Comparison of ENCODE assay signal across 8 cellular contexts in the genomic region with DNA sequence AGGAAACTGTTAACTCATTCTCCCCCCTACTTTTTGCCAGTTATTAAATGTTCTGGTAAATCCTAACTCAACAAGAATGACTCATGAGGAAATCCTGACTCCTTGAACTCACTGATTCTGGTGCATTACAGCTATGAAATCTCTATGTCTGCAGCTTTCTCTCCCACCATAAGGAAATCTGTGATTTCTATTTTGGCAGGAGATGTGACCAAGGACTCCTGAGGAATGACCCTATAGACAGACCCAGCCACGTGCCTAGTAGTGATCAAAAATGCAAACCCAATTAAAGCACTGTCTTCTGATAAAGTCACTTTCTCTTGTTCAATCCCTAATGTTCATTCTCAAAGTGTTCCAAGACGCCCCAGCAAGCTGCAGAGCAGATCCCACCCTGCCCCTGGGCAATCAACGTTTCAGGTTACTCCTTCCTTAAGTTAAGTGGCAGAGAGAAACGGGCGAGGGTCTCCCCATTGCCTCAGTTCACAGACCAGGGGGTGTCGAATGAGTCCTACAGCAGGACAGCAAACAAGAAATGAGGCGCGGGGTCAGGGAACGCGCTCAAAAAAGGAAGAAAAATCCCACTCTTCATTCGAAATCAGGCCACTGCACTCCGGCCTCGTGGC. TPM values are rescaled to one million over a fixed set of nuclear protein-coding genes. Genes with fewer than 3 reads are reported as not detected.
A peak's percentile ranks its signal among the peaks of the same experiment; 100 is the strongest.
DNase-seq lines count a peak whose midpoint lies in the region; ATAC-seq and TF ChIP-seq lines count a peak whose summit lies in the region.

No MANE protein-coding gene starts in this region.

- no peak overlapping the region for H3K27ac Mint-ChIP-seq in activated naive CD4-positive, alpha-beta T cell treated with anti-CD3 and anti-CD28 coated beads for 36 hours
- peak overlapping the region; percentile 77 for H3K27ac Mint-ChIP-seq in endodermal cell
- peak overlapping the region; percentile 75 to 97 (median 93) for H3K27ac Mint-ChIP-seq in naive thymus-derived CD4-positive, alpha-beta T cell

- H3K4me1 ChIP-seq in SJCRH30 (no peaks in the 10 kb centered on the region), endodermal cell (ENCODE audit: control insufficient read depth, insufficient read depth, low read length) (peaks cover 6% of the 10 kb centered on the region)
- peaks cover 0 to 27% of the 10 kb centered on the region in 2 donors for H3K4me1 ChIP-seq in naive thymus-derived CD4-positive, alpha-beta T cell (ENCODE audit: control insufficient read depth in 2 of 2, insufficient read depth in 2 of 2, low read length in 2 of 2)

- H3K9me3 Mint-ChIP-seq in activated naive CD4-positive, alpha-beta T cell treated with anti-CD3 and anti-CD28 coated beads for 36 hours = no peaks in the 10 kb centered on the region
- H3K9me3 Mint-ChIP-seq in endodermal cell = no peaks in the 10 kb centered on the region
- H3K9me3 Mint-ChIP-seq in naive thymus-derived CD4-positive, alpha-beta T cell = peaks cover 0 to 5% (median 0%) of the 10 kb centered on the region in 11 donors

- 15 to 16% methylated on average over 7 to 13 of the region's 13 CpGs for WGBS in endodermal cell (ENCODE audit: insufficient coverage in 1 of 2, insufficient read length in 1 of 2), 2 experiments

- H3K27me3 Mint-ChIP-seq in activated naive CD4-positive, alpha-beta T cell treated with anti-CD3 and anti-CD28 coated beads for 36 hours (ENCODE audit: low read depth) = no peaks in the 10 kb centered on the region
- H3K27me3 Mint-ChIP-seq in endodermal cell (ENCODE audit: insufficient read depth) = peaks cover 15% of the 10 kb centered on the region
- peaks cover 0 to 12% (median 0%) of the 10 kb centered on the region in 5 donors for H3K27me3 Mint-ChIP-seq in naive thymus-derived CD4-positive, alpha-beta T cell

- H3K36me3 Mint-ChIP-seq in activated naive CD4-positive, alpha-beta T cell treated with anti-CD3 and anti-CD28 coated beads for 36 hours (ENCODE audit: low read depth) = peaks cover 5% of the 10 kb centered on the region
- H3K36me3 Mint-ChIP-seq in endodermal cell (ENCODE audit: low read depth) = peaks cover 4% of the 10 kb centered on the region
- H3K36me3 Mint-ChIP-seq in naive thymus-derived CD4-positive, alpha-beta T cell = no peaks in the 10 kb centered on the region

- H3K4me3 Mint-ChIP-seq in activated naive CD4-positive, alpha-beta T cell treated with anti-CD3 and anti-CD28 coated beads for 36 hours = peak overlapping the region; percentile 96
- H3K4me3 Mint-ChIP-seq in endodermal cell = peak overlapping the region; percentile 91
- peak overlapping the region; percentile 92 to 99 (median 98) for H3K4me3 Mint-ChIP-seq in naive thymus-derived CD4-positive, alpha-beta T cell

- H3K9me3 ChIP-seq in SJCRH30 (replicated peaks) (no peaks in the 10 kb centered on the region), endodermal cell (ENCODE audit: control insufficient read depth, low read length) (no peaks in the 10 kb centered on the region)
- no peaks in the 10 kb centered on the region for H3K9me3 ChIP-seq in naive thymus-derived CD4-positive, alpha-beta T cell (ENCODE audit: control insufficient read depth in 2 of 3, low read length in 3 of 3)

- no peaks in the 10 kb centered on the region for H3K36me3 ChIP-seq in SJCRH30
- no peaks in the 10 kb centered on the region for H3K36me3 ChIP-seq in endodermal cell (ENCODE audit: control insufficient read depth, insufficient read depth, low read length)
- no peaks in the 10 kb centered on the region for H3K36me3 ChIP-seq in naive thymus-derived CD4-positive, alpha-beta T cell (ENCODE audit: control insufficient read depth in 2 of 3, insufficient read depth in 3 of 3, low read length in 3 of 3)

- peak overlapping the region; percentile 72 for H3K9ac ChIP-seq in endodermal cell (ENCODE audit: extremely low read depth, low read length, poor library complexity, severe bottlenecking)

- H3K4me3 ChIP-seq in SJCRH30 = peak overlapping the region; percentile 65
- peak overlapping the region; percentile 92 for H3K4me3 ChIP-seq in endodermal cell (ENCODE audit: low read length)
- peak overlapping the region; percentile 91 for H3K4me3 ChIP-seq in naive thymus-derived CD4-positive, alpha-beta T cell (ENCODE audit: low read length)

- POLR2A ChIA-PET in naive thymus-derived CD4-positive, alpha-beta T cell (lab: Charles Lee) = interaction anchor here (0.6 to 3.3 kb wide), 5 partner anchors 211 to 314 kb away, joined by 3 to 14 read pairs (median 5); a partner anchor contains a TSS

- H3K4me1 Mint-ChIP-seq in activated naive CD4-positive, alpha-beta T cell treated with anti-CD3 and anti-CD28 coated beads for 36 hours (ENCODE audit: low read depth) = peaks cover 31% of the 10 kb centered on the region
- peaks cover 20% of the 10 kb centered on the region for H3K4me1 Mint-ChIP-seq in endodermal cell
- peaks cover 17 to 33% (median 24%) of the 10 kb centered on the region in 7 donors for H3K4me1 Mint-ChIP-seq in naive thymus-derived CD4-positive, alpha-beta T cell

- TF ChIP-seq CTCF in endodermal cell (conservative IDR thresholded peaks at IDR 0.05) = no peak

- no peaks in the 10 kb centered on the region for H3K27me3 ChIP-seq in SJCRH30
- peaks cover 9% of the 10 kb centered on the region for H3K27me3 ChIP-seq in endodermal cell (ENCODE audit: control insufficient read depth, insufficient read depth, low read length, poor library complexity, severe bottlenecking)
- no peaks in the 10 kb centered on the region for H3K27me3 ChIP-seq in naive thymus-derived CD4-positive, alpha-beta T cell (ENCODE audit: control insufficient read depth in 2 of 2, insufficient read depth in 2 of 2, low read length in 2 of 2)

- ATAC-seq in naive thymus-derived CD4-positive, alpha-beta T cell = no peak
- no peak for ATAC-seq in HG02571 (IDR thresholded peaks at IDR 0.05; ENCODE audit: unreplicated experiment)

- intact Hi-C loops in activated naive CD4-positive, alpha-beta T cell treated with anti-CD3 and anti-CD28 coated beads for 36 hours (cut with micrococcal nuclease) = loop anchor here (1.0 to 10.0 kb wide), 16 partner anchors 96 to 1481 kb away; a partner anchor contains a TSS
- intact Hi-C loops in naive thymus-derived CD4-positive, alpha-beta T cell (cut with micrococcal nuclease) = loop anchor here (1.0 to 10.0 kb wide), 14 partner anchors 201 to 1489 kb away; a partner anchor contains a TSS

- H3K27ac ChIP-seq in SJCRH30 = peak overlapping the region; percentile 70
- H3K27ac ChIP-seq in endodermal cell (ENCODE audit: low read depth, low read length) = peak overlapping the region; percentile 67
- H3K27ac ChIP-seq in naive thymus-derived CD4-positive, alpha-beta T cell (ENCODE audit: low read depth, low read length) = peak overlapping the region; percentile 76

- peak; percentile 12 for DNase-seq in activated naive CD4-positive, alpha-beta T cell treated with anti-CD3 and anti-CD28 coated beads for 36 hours
- no peak for DNase-seq in activated naive CD4-positive, alpha-beta T cell (lab: John Stamatoyannopoulos, UW)
- no peak for DNase-seq in SJCRH30
- DNase-seq in endodermal cell = no peak
- DNase-seq in naive thymus-derived CD4-positive, alpha-beta T cell = peak in 3 of 9 donors; percentile 8 to 12 (median 9)
- no peak for DNase-seq in NCI-H1930 (lab: John Stamatoyannopoulos, UW)
- DNase-seq in GM19238 (ENCODE audit: insufficient read length, low spot score) = no peak

- CTCF ChIA-PET in activated naive CD4-positive, alpha-beta T cell treated with anti-CD3 and anti-CD28 coated beads for 36 hours (lab: Charles Lee) = interaction anchor here (0.6 to 2.1 kb wide), 7 partner anchors 60 to 1628 kb away, joined by 3 to 13 read pairs (median 4); a partner anchor contains a TSS
- CTCF ChIA-PET in naive thymus-derived CD4-positive, alpha-beta T cell (lab: Charles Lee) = interaction anchor here (0.6 to 3.7 kb wide), 6 partner anchors 13 to 314 kb away, joined by 3 to 21 read pairs (median 4); a partner anchor contains a TSS

RNA-seq across cellular contexts. Expression of a gene that starts 0.8 kb away (rescaled TPM):
- total RNA-seq in activated naive CD4-positive, alpha-beta T cell treated with anti-CD3 and anti-CD28 coated beads for 36 hours = 10 to 100 TPM; 11.7 to 11.8 TPM
- 7.1 TPM in 2 replicates for total RNA-seq in SJCRH30 (2014; rRNA removed; shearing (Covaris generic))
- total RNA-seq in endodermal cell = 10 to 100 TPM; 14.1 to 14.2 TPM
- polyA plus RNA-seq in endodermal cell (2013, experiment 1 of 2) = 22.4 TPM
- 20.7 TPM for polyA plus RNA-seq in endodermal cell (2013, experiment 2 of 2)
- 100 to 1,000 TPM in 1 of 5 experiments, 10 to 100 TPM in 2, 1 to 10 TPM in 2; 3.5 to 317 (median 12.2) TPM for total RNA-seq in naive thymus-derived CD4-positive, alpha-beta T cell
- polyA plus RNA-seq in naive thymus-derived CD4-positive, alpha-beta T cell = 10 to 100 TPM; 14.3 to 14.4 TPM
